1 cellular context compared by ENCODE assay signal in the genomic region with DNA sequence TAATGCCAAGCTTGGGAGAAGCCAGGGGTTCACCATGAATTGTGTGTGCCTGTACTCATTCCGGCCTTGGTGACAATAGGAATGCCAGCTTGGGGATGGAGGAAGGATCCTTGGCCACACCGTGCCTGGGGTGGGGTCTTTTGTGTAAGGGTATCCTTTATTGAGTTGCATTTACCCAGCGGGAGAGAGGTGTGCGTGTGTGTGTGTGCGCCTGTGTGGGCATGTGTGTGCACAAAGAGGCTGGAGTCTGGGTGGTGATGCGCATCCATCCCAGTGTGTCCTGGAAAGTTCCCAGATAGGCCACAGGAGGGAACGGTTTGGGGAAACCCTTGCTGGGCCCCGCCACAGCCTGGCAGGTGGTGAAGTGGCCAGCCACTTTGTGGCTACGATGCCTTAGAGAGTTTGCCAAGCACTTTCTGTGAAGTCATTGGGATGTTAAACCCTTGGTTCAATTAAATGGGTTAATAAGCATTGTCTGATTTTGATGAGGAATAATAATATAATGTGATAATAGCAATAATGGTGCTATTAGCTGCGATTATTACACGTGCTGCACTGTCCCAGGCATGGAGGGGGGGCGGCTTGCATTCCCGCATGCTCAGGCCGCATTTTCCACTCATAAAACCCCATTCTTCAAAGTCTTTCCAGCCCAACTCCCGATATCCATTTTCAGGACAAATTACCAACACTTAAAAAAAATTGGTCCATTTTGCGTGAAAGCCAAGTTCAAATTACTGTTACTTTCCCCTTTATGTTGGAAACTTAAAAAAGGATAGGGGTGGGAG.
TF ChIP-seq lines count a peak whose summit lies in the region.

No MANE protein-coding gene starts in this region.

TF ChIP-seq in WTC11, 78 proteins besides CTCF, POLR2A, EP300 and RAD21:
- TF ChIP-seq, protein P1, sequence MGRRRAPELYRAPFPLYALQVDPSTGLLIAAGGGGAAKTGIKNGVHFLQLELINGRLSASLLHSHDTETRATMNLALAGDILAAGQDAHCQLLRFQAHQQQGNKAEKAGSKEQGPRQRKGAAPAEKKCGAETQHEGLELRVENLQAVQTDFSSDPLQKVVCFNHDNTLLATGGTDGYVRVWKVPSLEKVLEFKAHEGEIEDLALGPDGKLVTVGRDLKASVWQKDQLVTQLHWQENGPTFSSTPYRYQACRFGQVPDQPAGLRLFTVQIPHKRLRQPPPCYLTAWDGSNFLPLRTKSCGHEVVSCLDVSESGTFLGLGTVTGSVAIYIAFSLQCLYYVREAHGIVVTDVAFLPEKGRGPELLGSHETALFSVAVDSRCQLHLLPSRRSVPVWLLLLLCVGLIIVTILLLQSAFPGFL (CRISPR knock-in tag; IDR thresholded peaks at IDR 0.05; ENCODE audit: borderline replicate concordance) = no peak
- no peak for TF ChIP-seq FOXP1 (CRISPR knock-in tag; IDR thresholded peaks at IDR 0.05; ENCODE audit: borderline replicate concordance)
- TF ChIP-seq ZNF121 (CRISPR knock-in tag; IDR thresholded peaks at IDR 0.05) = no peak
- TF ChIP-seq ZNF317 (CRISPR knock-in tag; IDR thresholded peaks at IDR 0.05; ENCODE audit: borderline replicate concordance, low read depth) = no peak
- TF ChIP-seq, protein P2, sequence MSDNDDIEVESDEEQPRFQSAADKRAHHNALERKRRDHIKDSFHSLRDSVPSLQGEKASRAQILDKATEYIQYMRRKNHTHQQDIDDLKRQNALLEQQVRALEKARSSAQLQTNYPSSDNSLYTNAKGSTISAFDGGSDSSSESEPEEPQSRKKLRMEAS (CRISPR knock-in tag; IDR thresholded peaks at IDR 0.05) = no peak
- TF ChIP-seq NFE2L1 (CRISPR knock-in tag; IDR thresholded peaks at IDR 0.05) = no peak
- TF ChIP-seq, protein P3, sequence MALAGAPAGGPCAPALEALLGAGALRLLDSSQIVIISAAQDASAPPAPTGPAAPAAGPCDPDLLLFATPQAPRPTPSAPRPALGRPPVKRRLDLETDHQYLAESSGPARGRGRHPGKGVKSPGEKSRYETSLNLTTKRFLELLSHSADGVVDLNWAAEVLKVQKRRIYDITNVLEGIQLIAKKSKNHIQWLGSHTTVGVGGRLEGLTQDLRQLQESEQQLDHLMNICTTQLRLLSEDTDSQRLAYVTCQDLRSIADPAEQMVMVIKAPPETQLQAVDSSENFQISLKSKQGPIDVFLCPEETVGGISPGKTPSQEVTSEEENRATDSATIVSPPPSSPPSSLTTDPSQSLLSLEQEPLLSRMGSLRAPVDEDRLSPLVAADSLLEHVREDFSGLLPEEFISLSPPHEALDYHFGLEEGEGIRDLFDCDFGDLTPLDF (CRISPR knock-in tag; IDR thresholded peaks at IDR 0.05) = no peak
- TF ChIP-seq HMGA2 (CRISPR knock-in tag; IDR thresholded peaks at IDR 0.05) = no peak
- TF ChIP-seq IRF2 (CRISPR knock-in tag; IDR thresholded peaks at IDR 0.05; ENCODE audit: borderline replicate concordance, low read depth) = no peak
- TF ChIP-seq EMX1 (CRISPR knock-in tag; IDR thresholded peaks at IDR 0.05) = no peak
- no peak for TF ChIP-seq ZNF232 (CRISPR knock-in tag; IDR thresholded peaks at IDR 0.05)
